Comparison of ENCODE assay signal across 8 cellular contexts in genomic region chr11:36288442-36289225, GRCh38. TPM values are rescaled to one million over a fixed set of nuclear protein-coding genes. Genes with fewer than 3 reads are reported as not detected.
DNase-seq lines count a peak whose midpoint lies in the region; ATAC-seq and TF ChIP-seq lines count a peak whose summit lies in the region.

No MANE protein-coding gene starts in this region.

- H3K4me3 Mint-ChIP-seq in CD4-positive, CD25-positive, alpha-beta regulatory T cell: peak overlapping the region; percentile 82 to 97 (median 91)

- peak overlapping the region; percentile 99 for H3K4me3 ChIP-seq in CD4-positive, CD25-positive, alpha-beta regulatory T cell (ENCODE audit: low read depth, low read length)
- H3K4me3 ChIP-seq in body of pancreas: peak overlapping the region; percentile 59 to 84

- peaks cover 13% of the 10 kb centered on the region for H3K27me3 Mint-ChIP-seq in CD4-positive, CD25-positive, alpha-beta regulatory T cell

- peaks cover 26% of the 10 kb centered on the region for H3K4me1 ChIP-seq in CD4-positive, CD25-positive, alpha-beta regulatory T cell (ENCODE audit: control insufficient read depth, insufficient read depth, low read length, poor library complexity, severe bottlenecking)
- H3K4me1 ChIP-seq in body of pancreas: peaks cover 18% of the 10 kb centered on the region

- H3K27ac ChIP-seq in CD4-positive, CD25-positive, alpha-beta regulatory T cell (ENCODE audit: insufficient read depth, low read length, poor library complexity, severe bottlenecking): peak overlapping the region; percentile 30
- H3K27ac ChIP-seq in KOPT-K1 (ENCODE audit: low read depth, low read length, poor library complexity, severe bottlenecking) (peak overlapping the region; percentile 30), body of pancreas (peak overlapping the region in 3 of 4 donors; percentile 38 to 77 (median 64))

- no peak for ATAC-seq in CD4-positive, CD25-positive, alpha-beta regulatory T cell (ENCODE audit: low read depth in 2 of 2)
- ATAC-seq in body of pancreas: no peak
- ATAC-seq in GM21619 (IDR thresholded peaks at IDR 0.05; ENCODE audit: unreplicated experiment): no peak

- TF ChIP-seq CTCF in body of pancreas (IDR thresholded peaks at IDR 0.05): no peak

- TF ChIP-seq POLR2A in body of pancreas (IDR thresholded peaks at IDR 0.05): no peak

- H3K27ac Mint-ChIP-seq in CD4-positive, CD25-positive, alpha-beta regulatory T cell: peak overlapping the region; percentile 87 to 96 (median 90)

- no peaks in the 10 kb centered on the region for H3K9me3 ChIP-seq in CD4-positive, CD25-positive, alpha-beta regulatory T cell (ENCODE audit: control insufficient read depth in 2 of 2, low read length in 2 of 2)
- no peaks in the 10 kb centered on the region for H3K9me3 ChIP-seq in KOPT-K1 (ENCODE audit: insufficient read depth, low read length, poor library complexity, severe bottlenecking)
- no peaks in the 10 kb centered on the region for H3K9me3 ChIP-seq in body of pancreas

- 21 to 26% methylated on average over 31 of the region's 31 CpGs for WGBS in body of pancreas, 2 donors

- H3K4me1 Mint-ChIP-seq in CD4-positive, CD25-positive, alpha-beta regulatory T cell: peaks cover 27 to 53% (median 38%) of the 10 kb centered on the region in 4 donors

- DNase-seq in CD4-positive, CD25-positive, alpha-beta regulatory T cell: peak in 1 of 3 donors; percentile 16
- DNase-seq in body of pancreas: no peak
- peak; percentile 18 for DNase-seq in medulla oblongata (ENCODE audit: extremely low spot score)
- no peak for DNase-seq in NCI-H524 treated with DMSO at 0.1 percent for 48 hours (lab: John Stamatoyannopoulos, UW)
- DNase-seq in NCI-H345 treated with DMSO at 0.1 percent for 48 hours (lab: John Stamatoyannopoulos, UW; ENCODE audit: unreplicated experiment): no peak
- DNase-seq in stimulated activated naive CD4-positive, alpha-beta T cell treated with Interleukin-2 at 50 U/mL for 16 hours (lab: John Stamatoyannopoulos, UW): no peak

- H3K27me3 ChIP-seq in CD4-positive, CD25-positive, alpha-beta regulatory T cell (ENCODE audit: control insufficient read depth, insufficient read depth, low read length): no peaks in the 10 kb centered on the region
- no peaks in the 10 kb centered on the region for H3K27me3 ChIP-seq in body of pancreas

- intact Hi-C loops in body of pancreas (cut with DNase I): no loop called here

- H3K36me3 Mint-ChIP-seq in CD4-positive, CD25-positive, alpha-beta regulatory T cell: no peaks in the 10 kb centered on the region

- H3K9me3 Mint-ChIP-seq in CD4-positive, CD25-positive, alpha-beta regulatory T cell: peaks cover 0 to 1% (median 0%) of the 10 kb centered on the region in 7 donors

- no peaks in the 10 kb centered on the region for H3K36me3 ChIP-seq in CD4-positive, CD25-positive, alpha-beta regulatory T cell (ENCODE audit: control insufficient read depth, insufficient read depth, low read length)
- H3K36me3 ChIP-seq in KOPT-K1 (ENCODE audit: insufficient read depth, low read length) (no peaks in the 10 kb centered on the region), body of pancreas (replicated peaks in 1 of 2; ENCODE audit: insufficient read depth in 1 of 2, low read depth in 2 of 2) (no peaks in the 10 kb centered on the region)

RNA-seq across cellular contexts. Expression of gene COMMD9, which starts 0.6 kb away (rescaled TPM):
- 40.2 TPM for total RNA-seq in CD4-positive, CD25-positive, alpha-beta regulatory T cell
- polyA plus RNA-seq in CD4-positive, CD25-positive, alpha-beta regulatory T cell: 100 to 1,000 TPM in 1 of 4 donors, 10 to 100 TPM in 3; 72.6 to 124 (median 82.8) TPM
- total RNA-seq in body of pancreas: 10 to 100 TPM; 26.4 to 28.5 TPM

RNA-seq across cellular contexts. Expression of gene PRR5L, which starts 7.5 kb away (rescaled TPM):
- total RNA-seq in CD4-positive, CD25-positive, alpha-beta regulatory T cell: 15.1 TPM
- 1 to 10 TPM in 1 of 4 donors, under 1 TPM in 2, not detected in 1; 0.76 to 1.3 (median 0.89) TPM for polyA plus RNA-seq in CD4-positive, CD25-positive, alpha-beta regulatory T cell
- total RNA-seq in body of pancreas: 1 to 10 TPM; 2.6 to 3.0 TPM
